ENCODE assay signal across 8 cellular contexts in the genomic region with DNA sequence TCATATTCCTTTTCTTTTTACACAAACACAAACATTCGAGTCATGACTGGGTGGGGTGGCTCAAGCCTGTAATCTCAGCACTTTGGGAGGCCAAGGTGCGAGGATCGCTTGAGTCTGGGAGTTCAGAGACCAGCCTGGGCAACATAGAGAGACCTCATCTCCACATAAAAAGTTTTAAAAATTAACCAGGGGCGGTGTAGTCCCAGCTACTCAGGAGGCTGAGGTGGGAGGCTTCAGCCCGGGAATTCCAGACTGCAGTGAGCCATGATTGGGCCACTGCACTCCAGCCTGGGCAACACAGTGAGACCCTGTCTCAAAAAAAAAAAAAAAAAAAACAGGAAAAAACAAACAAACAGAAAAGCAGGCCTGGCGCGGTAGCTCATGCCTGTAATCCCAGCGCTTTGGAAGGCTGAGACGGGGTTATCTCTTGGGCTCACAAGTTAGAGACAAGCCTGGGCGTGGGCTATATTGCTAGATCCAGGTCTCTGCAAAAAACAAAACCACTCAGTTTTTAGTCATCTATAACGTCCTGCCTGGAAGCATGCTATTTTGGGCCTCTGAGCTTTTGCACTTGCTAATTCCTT. TPM values are rescaled to one million over a fixed set of nuclear protein-coding genes. Genes with fewer than 3 reads are reported as not detected.
A peak's percentile ranks its signal among the peaks of the same experiment; 100 is the strongest.
DNase-seq lines count a peak whose midpoint lies in the region; ATAC-seq and TF ChIP-seq lines count a peak whose summit lies in the region.

No MANE protein-coding gene starts in this region.

- DNase-seq in MM.1S: no peak
- DNase-seq in effector memory CD4-positive, alpha-beta T cell: no peak
- DNase-seq in neural crest cell (ENCODE audit: low read depth, low spot score): no peak
- DNase-seq in GM03348 (ENCODE audit: low spot score): no peak
- no peak for DNase-seq in HK-2 (ENCODE audit: unreplicated experiment)
- DNase-seq in activated CD8-positive, alpha-beta memory T cell treated with anti-CD3 and anti-CD28 coated beads for 24 hours: no peak

- peak overlapping the region; percentile 88 for H2AFZ ChIP-seq in MM.1S (ENCODE audit: low read length)

- H4K20me1 ChIP-seq in BLaER1 (peaks cover 12% of the 10 kb centered on the region; the same call in 1 of the 2 replicates), MM.1S (ENCODE audit: insufficient read depth, low read length) (no peaks in the 10 kb centered on the region)

- H3K27ac ChIP-seq in BLaER1 (peak overlapping the region; percentile 98), MM.1S (ENCODE audit: low read length) (no peak overlapping the region)
- H3K27ac ChIP-seq in effector memory CD4-positive, alpha-beta T cell (ENCODE audit: insufficient read depth, low read length, poor library complexity, severe bottlenecking): peak overlapping the region; percentile 85

- peaks cover 21% of the 10 kb centered on the region for H3K36me3 ChIP-seq in BLaER1
- no peaks in the 10 kb centered on the region for H3K36me3 ChIP-seq in MM.1S (replicated peaks; ENCODE audit: insufficient read depth, low read length)
- H3K36me3 ChIP-seq in effector memory CD4-positive, alpha-beta T cell (ENCODE audit: control insufficient read depth, insufficient read depth, low read length): no peaks in the 10 kb centered on the region

- no peak for TF ChIP-seq CTCF in MM.1S (IDR thresholded peaks at IDR 0.05; ENCODE audit: low read length)
- TF ChIP-seq CTCF in neural crest cell (conservative IDR thresholded peaks at IDR 0.05): no peak

- H3K4me3 ChIP-seq in BLaER1 (peak overlapping the region; percentile 92), MM.1S (ENCODE audit: low read length) (peak overlapping the region; percentile 54)
- peak overlapping the region; percentile 88 for H3K4me3 ChIP-seq in effector memory CD4-positive, alpha-beta T cell (ENCODE audit: insufficient read depth, low read depth, low read length, poor library complexity, severe bottlenecking)

- H3K27me3 Mint-ChIP-seq in neural crest cell (ENCODE audit: low read depth): no peaks in the 10 kb centered on the region

- peak overlapping the region; percentile 87 for H3K27ac Mint-ChIP-seq in neural crest cell (ENCODE audit: unreplicated experiment)

- no peaks in the 10 kb centered on the region for H3K9me2 ChIP-seq in MM.1S (replicated peaks; ENCODE audit: insufficient read depth, low read length)

- H3K36me3 Mint-ChIP-seq in neural crest cell (ENCODE audit: low read depth): peaks cover 11% of the 10 kb centered on the region

- no peaks in the 10 kb centered on the region for H3K27me3 ChIP-seq in BLaER1
- no peaks in the 10 kb centered on the region for H3K27me3 ChIP-seq in MM.1S (replicated peaks; ENCODE audit: insufficient read depth, low read length)
- H3K27me3 ChIP-seq in effector memory CD4-positive, alpha-beta T cell (replicated peaks; ENCODE audit: control insufficient read depth, insufficient read depth, low read length, poor library complexity, severe bottlenecking): no peaks in the 10 kb centered on the region

- H3K9ac ChIP-seq in BLaER1 (peak overlapping the region; percentile 98; the same call in 1 of the 2 replicates), MM.1S (ENCODE audit: low read length) (peak overlapping the region; percentile 22; the same call in 1 of the 2 replicates)

- H3K4me2 ChIP-seq in BLaER1: peak overlapping the region; percentile 90
- H3K4me2 ChIP-seq in MM.1S (ENCODE audit: low read depth, low read length): peak overlapping the region; percentile 78

- H3K4me3 Mint-ChIP-seq in neural crest cell: peak overlapping the region; percentile 86

- H3K4me1 ChIP-seq in BLaER1: peaks cover 67% of the 10 kb centered on the region
- no peaks in the 10 kb centered on the region for H3K4me1 ChIP-seq in MM.1S (ENCODE audit: low read length)
- H3K4me1 ChIP-seq in effector memory CD4-positive, alpha-beta T cell (ENCODE audit: control insufficient read depth, insufficient read depth, low read length, poor library complexity, severe bottlenecking): peaks cover 12% of the 10 kb centered on the region

- no peak for ATAC-seq in GM21619 (IDR thresholded peaks at IDR 0.05; ENCODE audit: unreplicated experiment)

- H3K79me2 ChIP-seq in MM.1S (ENCODE audit: low read length): peaks cover 17% of the 10 kb centered on the region

- peaks cover 22% of the 10 kb centered on the region for H3K4me1 Mint-ChIP-seq in neural crest cell

- no peaks in the 10 kb centered on the region for H3F3A ChIP-seq in MM.1S (ENCODE audit: insufficient read depth, low read length)

- H3K9me3 ChIP-seq in BLaER1: peaks cover 5% of the 10 kb centered on the region
- H3K9me3 ChIP-seq in MM.1S (replicated peaks; ENCODE audit: insufficient read depth, low read length): no peaks in the 10 kb centered on the region
- no peaks in the 10 kb centered on the region for H3K9me3 ChIP-seq in effector memory CD4-positive, alpha-beta T cell (ENCODE audit: control insufficient read depth, low read length)

- H3K9me3 Mint-ChIP-seq in neural crest cell: no peaks in the 10 kb centered on the region

RNA-seq across cellular contexts. Expression of gene BAX, which starts 0.6 kb away (rescaled TPM):
- 150 and 171 TPM in 2 replicates for total RNA-seq in neural crest cell

RNA-seq across cellular contexts. Expression of gene FTL, which starts 11.0 kb away (rescaled TPM):
- total RNA-seq in neural crest cell: 908 and 1,003 TPM in 2 replicates

RNA-seq across cellular contexts. Expression of gene DHDH, which starts 20.6 kb away (rescaled TPM):
- 0.47 and 0.82 TPM in 2 replicates for total RNA-seq in neural crest cell

RNA-seq across cellular contexts. Expression of gene GYS1, which starts 39.0 kb away (rescaled TPM):
- total RNA-seq in neural crest cell: 53.2 and 56.2 TPM in 2 replicates

RNA-seq across cellular contexts. Expression of gene RUVBL2, which starts 39.6 kb away (rescaled TPM):
- 118 and 125 TPM in 2 replicates for total RNA-seq in neural crest cell
